16 cellular contexts compared by ENCODE assay signal in the genomic region with DNA sequence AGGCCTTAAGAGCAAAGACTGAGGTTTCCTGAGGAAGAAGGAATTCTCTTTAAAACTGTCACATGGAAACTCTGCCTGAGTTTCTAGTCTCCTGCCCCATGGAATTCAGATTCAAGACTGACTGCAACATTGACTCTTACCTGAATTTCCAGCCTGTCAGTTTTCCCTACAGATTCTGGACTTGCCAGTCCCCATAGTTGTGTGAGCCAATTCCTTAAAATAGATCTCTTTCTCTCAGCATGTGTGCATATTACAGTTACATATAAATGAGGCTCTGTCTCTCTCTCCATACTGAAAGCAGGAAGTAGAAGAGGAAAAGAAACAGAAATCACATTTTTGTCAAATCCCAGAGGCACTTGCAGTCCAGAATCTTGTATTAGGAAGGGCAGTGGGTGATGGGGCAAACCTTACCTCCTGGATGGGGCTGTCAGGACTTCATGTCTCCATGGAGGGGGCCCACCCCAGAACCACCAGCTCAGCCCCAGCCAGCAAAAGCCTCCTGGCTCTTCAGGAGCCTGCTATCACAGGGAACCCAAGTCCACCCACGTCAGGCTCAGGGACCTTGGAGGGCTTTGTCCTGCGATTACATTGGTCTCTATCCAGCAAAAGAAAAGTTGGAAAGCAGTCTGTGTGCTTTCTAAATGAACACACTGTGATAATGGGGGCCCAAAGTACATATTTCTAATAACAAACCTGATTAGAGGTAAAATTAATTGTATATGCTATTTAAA. TPM values are rescaled to one million over a fixed set of nuclear protein-coding genes. Genes with fewer than 3 reads are reported as not detected.
"Had no signal": no experiment of that assay in that cellular context is flagged by ENCODE, and none has a peak within 500 bp of the region (broad histone marks: within the 10 kb centered on the region; RNA-seq: fewer than 3 reads in every experiment).

No MANE protein-coding gene starts in this region.

- H3K9me3 ChIP-seq: adrenal gland, heart right ventricle, lower lobe of right lung, psoas muscle, sigmoid colon, tibial nerve had no signal

- H3K36me3 ChIP-seq: adrenal gland, heart right ventricle, lower lobe of right lung, sigmoid colon, tibial nerve had no signal

- H3K4me1 ChIP-seq: adrenal gland, psoas muscle had no signal

- ATAC-seq: naive thymus-derived CD4-positive, alpha-beta T cell; psoas muscle; stimulated activated naive CD8-positive, alpha-beta T cell treated with anti-CD3 and anti-CD28 coated beads, Interleukin-15, Interleukin-2, amounts not matched to agents 100 U/mL and 50 U/mL, for 24 hours had no signal

- H3K27me3 ChIP-seq: adrenal gland, heart right ventricle, sigmoid colon, tibial nerve had no signal

- H3K4me3 ChIP-seq: adrenal gland, heart right ventricle, lower lobe of right lung, psoas muscle, sigmoid colon, tibial nerve had no signal

- H3K27ac ChIP-seq: adrenal gland, psoas muscle had no signal

- DNase-seq: activated CD4-positive, alpha-beta T cell treated with anti-CD3 and anti-CD28 coated beads, Interleukin-2, amount 50 U/mL, for 1 hour; activated naive CD4-positive, alpha-beta T cell treated with anti-CD3 and anti-CD28 coated beads, Interleukin-2, amount 50 U/mL, for 16 hours; activated T-cell treated with anti-CD3 and anti-CD28 coated beads, Interleukin-2, amount 50 U/mL, for 1 hour; adrenal gland; foreskin melanocyte; heart right ventricle; lower lobe of right lung; naive thymus-derived CD4-positive, alpha-beta T cell; psoas muscle; sigmoid colon; stimulated activated CD4-positive, alpha-beta T cell treated with anti-CD3 and anti-CD28 coated beads, Interleukin-4, amount 100 ng/mL, for 1 hour; stimulated activated CD8-positive, alpha-beta memory T cell treated with anti-CD3 and anti-CD28 coated beads, Interleukin-4, amount 100 ng/mL, for 48 hours; stimulated activated naive CD8-positive, alpha-beta T cell treated with anti-CD3 and anti-CD28 coated beads, Interleukin-15, Interleukin-2, amounts not matched to agents 100 U/mL and 50 U/mL, for 24 hours had no signal

RNA-seq across cellular contexts. Expression of gene GOLGA8J, which starts 18.8 kb away (rescaled TPM):
- total RNA-seq: endothelial cell of umbilical vein; T-helper 2 cell treated with Interferon-gamma antibody and Interleukin-4, amounts not matched to agents 100 ng/mL and 5 ng/mL, for 36 hours had no signal
